In the genomic region with DNA sequence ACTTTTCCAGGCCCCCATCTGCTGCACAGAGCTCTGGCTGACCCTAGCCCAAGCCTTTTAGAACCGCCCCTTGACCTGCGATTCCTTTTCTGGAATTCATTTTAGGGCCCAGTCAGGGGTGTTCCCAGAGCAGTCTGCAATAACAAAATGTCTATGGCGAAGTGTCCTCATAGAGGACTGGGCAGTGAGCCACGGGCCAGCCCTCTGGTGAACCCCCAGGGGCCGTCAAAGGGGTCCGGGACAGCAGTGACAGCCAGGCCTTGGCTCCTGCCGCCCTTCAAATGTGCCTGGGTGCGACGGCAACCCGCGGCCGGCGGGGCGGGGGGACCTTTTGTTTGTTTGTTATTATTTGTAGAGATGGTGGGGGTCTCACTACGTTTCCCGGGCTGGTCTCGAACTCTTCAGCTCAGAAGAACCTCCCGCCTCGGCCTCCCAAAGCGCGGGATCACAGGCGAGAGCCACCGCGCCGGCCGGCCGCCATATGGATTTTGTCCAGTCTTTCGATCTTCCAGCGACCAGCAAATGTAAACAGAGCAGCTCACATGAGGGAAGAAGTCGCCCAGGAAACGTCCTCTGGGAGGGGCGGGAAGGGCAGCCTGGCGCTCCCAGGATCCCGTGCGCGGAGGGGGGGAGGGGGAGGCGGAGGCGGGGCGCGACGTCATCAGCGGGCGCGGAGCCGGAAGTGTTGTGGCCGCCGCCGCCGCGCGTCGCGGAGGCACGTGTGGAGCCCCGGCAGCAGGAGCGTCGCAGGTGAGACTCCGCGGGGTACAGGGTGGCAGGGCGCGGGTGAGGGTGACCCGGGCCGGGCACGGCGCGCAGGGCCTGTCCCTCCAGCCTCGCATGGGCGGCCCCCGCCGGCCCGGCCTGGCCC, we compare ENCODE assay signal across 8 cellular contexts. TPM values are rescaled to one million over a fixed set of nuclear protein-coding genes. Genes with fewer than 3 reads are reported as not detected.
DNase-seq lines count a peak whose midpoint lies in the region; ATAC-seq and TF ChIP-seq lines count a peak whose summit lies in the region.

A gene (plus strand): TSS at position 685 of the 871 bp plus-strand sequence. CDS start 783 bp downstream, outside the sequence.

- POLR2A ChIA-PET in activated CD4-positive, alpha-beta memory T cell treated with anti-CD3 and anti-CD28 coated beads, Interleukin-2, amount 10 ng/mL, durations not matched to agents 7 days and 5 days (lab: Charles Lee): interaction anchor here (0.6 to 5.8 kb wide), 15 partner anchors 8 to 194 kb away, joined by 3 to 50 read pairs (median 4); a partner anchor contains a TSS

- DNase-seq in GM13976 (ENCODE audit: low spot score) (peak; percentile 97), NCI-H69 (lab: John Stamatoyannopoulos, UW) (peak; percentile 98), dorsolateral prefrontal cortex (peak; percentile 71 to 89 (median 86)), lower leg skin (ENCODE audit: low spot score in 2 of 2) (peak; percentile 85 to 97)
- DNase-seq in activated CD4-positive, alpha-beta memory T cell treated with anti-CD3 and anti-CD28 coated beads, Interleukin-2, amount 10 ng/mL, durations not matched to agents 7 days and 5 days: peak; percentile 82
- DNase-seq in stimulated activated CD4-positive, alpha-beta T cell treated with anti-CD3 and anti-CD28 coated beads, Interleukin-4, amount 100 ng/mL, for 4 hours: peak; percentile 73 to 80

- H3K4me3 Mint-ChIP-seq in activated CD4-positive, alpha-beta memory T cell treated with anti-CD3 and anti-CD28 coated beads, Interleukin-2, amount 10 ng/mL, durations not matched to agents 7 days and 5 days: peak within 1 kb of the TSS; percentile 89

- TF ChIP-seq CTCF in GM13976 (IDR thresholded peaks at IDR 0.05; ENCODE audit: borderline replicate concordance, control extremely low read depth, extremely low read depth, insufficient read depth, missing control alignments) (no peak), dorsolateral prefrontal cortex (IDR thresholded peaks at IDR 0.05 in 54 of 56, conservative IDR thresholded peaks at IDR 0.05 in 2 of 56; ENCODE audit: low read depth in 1 of 56, partially characterized antibody in 56 of 56) (peak in 23 of 56 donors; percentile 4 to 44 (median 27)), lower leg skin (IDR thresholded peaks at IDR 0.05) (no peak)

- peaks cover 15% of the 10 kb centered on the region for H3K27me3 Mint-ChIP-seq in activated CD4-positive, alpha-beta memory T cell treated with anti-CD3 and anti-CD28 coated beads, Interleukin-2, amount 10 ng/mL, durations not matched to agents 7 days and 5 days

- H3K36me3 Mint-ChIP-seq in activated CD4-positive, alpha-beta memory T cell treated with anti-CD3 and anti-CD28 coated beads, Interleukin-2, amount 10 ng/mL, durations not matched to agents 7 days and 5 days (ENCODE audit: low read depth): peaks cover 3% of the 10 kb centered on the region

- in situ Hi-C loops in GM13976 (cut with MboI; ENCODE audit: low sequenced_read_pairs, unreplicated experiment): no loop called here

- intact Hi-C loops in dorsolateral prefrontal cortex (cut with DNase I) (loop anchor here in 1 of 2 donors (2.0 kb wide), 1 partner anchor 14 kb away; no protein-coding TSS in a partner anchor), lower leg skin (cut with DNase I; ENCODE audit: low total_unique reads) (no loop called here)

- H3K27ac ChIP-seq in dorsolateral prefrontal cortex: peak within 1 kb of the TSS; percentile 89 to 100 (median 99)

- no peaks in the 10 kb centered on the region for H3K9me3 Mint-ChIP-seq in activated CD4-positive, alpha-beta memory T cell treated with anti-CD3 and anti-CD28 coated beads, Interleukin-2, amount 10 ng/mL, durations not matched to agents 7 days and 5 days

- H3K27me3 ChIP-seq in dorsolateral prefrontal cortex: no peaks in the 10 kb centered on the region

- TF ChIP-seq POLR2A in lower leg skin (IDR thresholded peaks at IDR 0.05): no peak

- peak; percentile 43 for ATAC-seq in HG03442 (IDR thresholded peaks at IDR 0.05; ENCODE audit: unreplicated experiment)
- no peak for ATAC-seq in HG03378 (IDR thresholded peaks at IDR 0.05; ENCODE audit: unreplicated experiment)

- H3K27ac Mint-ChIP-seq in activated CD4-positive, alpha-beta memory T cell treated with anti-CD3 and anti-CD28 coated beads, Interleukin-2, amount 10 ng/mL, durations not matched to agents 7 days and 5 days: peak within 1 kb of the TSS; percentile 92

- H3K4me3 ChIP-seq in dorsolateral prefrontal cortex (peak within 1 kb of the TSS; percentile 66 to 99 (median 93)), lower leg skin (ENCODE audit: low read depth, poor library complexity, severe bottlenecking) (peak within 1 kb of the TSS; percentile 58)

- CTCF ChIA-PET in activated CD4-positive, alpha-beta memory T cell treated with anti-CD3 and anti-CD28 coated beads, Interleukin-2, amount 10 ng/mL, durations not matched to agents 7 days and 5 days (lab: Charles Lee): interaction anchor here (1.8 to 2.2 kb wide), 2 partner anchors 10 to 33 kb away, joined by 5 to 10 read pairs; a partner anchor contains a TSS

- peaks cover 36% of the 10 kb centered on the region for H3K4me1 Mint-ChIP-seq in activated CD4-positive, alpha-beta memory T cell treated with anti-CD3 and anti-CD28 coated beads, Interleukin-2, amount 10 ng/mL, durations not matched to agents 7 days and 5 days

- 2% methylated on average over 58 to 59 of the region's 71 CpGs for WGBS in lower leg skin, 2 donors

RNA-seq across cellular contexts. Expression of the gene that starts here (rescaled TPM):
- total RNA-seq in activated CD4-positive, alpha-beta memory T cell treated with anti-CD3 and anti-CD28 coated beads, Interleukin-2, amount 10 ng/mL, durations not matched to agents 7 days and 5 days: 1 to 10 TPM; 4.5 to 5.1 TPM
- total RNA-seq in dorsolateral prefrontal cortex (10 to 100 TPM in 119 of 120 experiments, 1 to 10 TPM in 1; 9.8 to 20.3 (median 14.3) TPM), lower leg skin (10 to 100 TPM in 3 of 4 donors, 1 to 10 TPM in 1; 9.2 to 22.5 (median 16.0) TPM)
